15 cellular contexts compared by ENCODE assay signal in the genomic region with DNA sequence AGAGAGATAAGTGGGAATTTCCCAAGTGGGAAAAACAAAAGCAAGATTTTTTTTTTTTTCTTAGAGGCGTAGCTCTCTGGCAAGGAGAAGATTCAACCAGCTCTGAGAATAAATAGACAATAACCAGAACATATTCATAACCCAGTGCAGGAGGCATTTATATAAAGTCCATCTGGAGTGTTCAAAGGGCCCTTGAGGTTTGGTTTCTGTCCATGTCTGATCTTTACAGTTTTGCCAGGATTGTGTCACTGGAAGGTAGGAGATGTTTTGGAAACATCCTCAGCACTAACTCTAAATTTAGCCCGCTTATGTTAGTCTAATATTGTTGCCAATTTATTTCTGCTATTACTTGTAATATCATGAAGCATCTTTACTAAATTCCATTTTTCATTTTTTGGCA.
"Had no signal": no experiment of that assay in that cellular context is flagged by ENCODE, and none has a peak within 500 bp of the region (broad histone marks: within the 10 kb centered on the region; RNA-seq: fewer than 3 reads in every experiment).

No MANE protein-coding gene starts in this region.

- H3K4me1 ChIP-seq: prostate gland, suprapubic skin had no signal

- H3K36me3 ChIP-seq: neutrophil, prostate gland, suprapubic skin, upper lobe of left lung had no signal

- ATAC-seq: activated naive CD4-positive, alpha-beta T cell treated with anti-CD3 and anti-CD28 coated beads, Interleukin-2, amount 50 U/mL, for 72 hours; body of pancreas; esophagus mucosa; naive thymus-derived CD4-positive, alpha-beta T cell; stimulated activated naive CD8-positive, alpha-beta T cell treated with anti-CD3 and anti-CD28 coated beads, Interleukin-15, Interleukin-2, amounts not matched to agents 100 U/mL and 50 U/mL, for 24 hours had no signal

- DNase-seq: activated effector memory CD4-positive, alpha-beta T cell treated with anti-CD3 and anti-CD28 coated beads, Interleukin-2, amount 50 U/mL, for 16 hours; activated T-cell treated with anti-CD3 and anti-CD28 coated beads, Interleukin-2, amount 50 U/mL, for 24 hours; amniotic stem cell; body of pancreas; hypothalamus; naive thymus-derived CD4-positive, alpha-beta T cell; stimulated activated CD4-positive, alpha-beta T cell treated with anti-CD3 and anti-CD28 coated beads, Interleukin-2, amount 100 ng/mL, for 48 hours; stimulated activated CD8-positive, alpha-beta memory T cell treated with anti-CD3 and anti-CD28 coated beads, Interleukin-4, amount 100 ng/mL, for 48 hours; stimulated activated naive CD8-positive, alpha-beta T cell treated with anti-CD3 and anti-CD28 coated beads, Interleukin-15, Interleukin-2, amounts not matched to agents 100 U/mL and 50 U/mL, for 24 hours; upper lobe of left lung had no signal

- H3K27me3 ChIP-seq: body of pancreas, neutrophil, suprapubic skin, upper lobe of left lung had no signal

- H3K27ac ChIP-seq: body of pancreas, neutrophil, prostate gland, suprapubic skin had no signal

- H3K9me3 ChIP-seq: body of pancreas, neutrophil, prostate gland, suprapubic skin, upper lobe of left lung had no signal

- H3K4me3 ChIP-seq: body of pancreas, prostate gland, suprapubic skin, upper lobe of left lung had no signal
